8 cellular contexts compared by ENCODE assay signal in genomic region chr1:247639381-247639981, GRCh38. TPM values are rescaled to one million over a fixed set of nuclear protein-coding genes. Genes with fewer than 3 reads are reported as not detected.
DNase-seq lines count a peak whose midpoint lies in the region; ATAC-seq and TF ChIP-seq lines count a peak whose summit lies in the region.

No MANE protein-coding gene starts in this region.

- H3K4me1 Mint-ChIP-seq in endothelial cell (ENCODE audit: unreplicated experiment), result no peaks in the 10 kb centered on the region
- H3K4me1 Mint-ChIP-seq in CD4-positive, alpha-beta memory T cell, result peaks cover 0 to 2% (median under 1%) of the 10 kb centered on the region in 4 donors

- no peak overlapping the region for H3K27ac ChIP-seq in right atrium auricular region
- no peak overlapping the region for H3K27ac ChIP-seq in CD4-positive, alpha-beta memory T cell (ENCODE audit: low read depth, low read length)

- DNase-seq in activated T-cell treated with anti-CD3 and anti-CD28 coated beads, Interleukin-2, amount 50 U/mL, for 48 hours, result peak; percentile 48 to 64
- no peak for DNase-seq in right atrium auricular region (ENCODE audit: low spot score)
- peak; percentile 6 for DNase-seq in retinal pigment epithelial cell (ENCODE audit: low read depth)
- DNase-seq in endothelial cell (ENCODE audit: low spot score), result no peak
- DNase-seq in ACHN, result no peak
- DNase-seq in CD4-positive, alpha-beta memory T cell, result no peak

- ATAC-seq in HG03159 (IDR thresholded peaks at IDR 0.05; ENCODE audit: unreplicated experiment) (peak; percentile 58), GM21528 (IDR thresholded peaks at IDR 0.05; ENCODE audit: low FRiP score, unreplicated experiment) (no peak)

- H3K36me3 Mint-ChIP-seq in endothelial cell (ENCODE audit: low read depth, unreplicated experiment), result no peaks in the 10 kb centered on the region
- H3K36me3 Mint-ChIP-seq in CD4-positive, alpha-beta memory T cell, result peaks cover 0 to 3% of the 10 kb centered on the region in 2 donors

- no peaks in the 10 kb centered on the region for H3K27me3 ChIP-seq in right atrium auricular region
- no peaks in the 10 kb centered on the region for H3K27me3 ChIP-seq in CD4-positive, alpha-beta memory T cell (ENCODE audit: insufficient read depth, low read length)

- no peaks in the 10 kb centered on the region for H3K36me3 ChIP-seq in right atrium auricular region
- no peaks in the 10 kb centered on the region for H3K36me3 ChIP-seq in CD4-positive, alpha-beta memory T cell (ENCODE audit: insufficient read depth, low read length)

- H3K9me3 Mint-ChIP-seq in endothelial cell (ENCODE audit: unreplicated experiment), result peaks cover 6% of the 10 kb centered on the region
- H3K9me3 Mint-ChIP-seq in CD4-positive, alpha-beta memory T cell, result peaks cover 0 to 12% (median 3%) of the 10 kb centered on the region in 8 donors

- peaks cover 5% of the 10 kb centered on the region for H3K27me3 Mint-ChIP-seq in endothelial cell (ENCODE audit: unreplicated experiment)
- H3K27me3 Mint-ChIP-seq in CD4-positive, alpha-beta memory T cell, result peaks cover 21 to 25% of the 10 kb centered on the region in 2 donors

- in situ Hi-C loops in ACHN (cut with HindIII; ENCODE audit: low pct_ligation_motif_present, low pct_unique_long_range_greater_than_20kb, low sequenced_read_pairs), result no loop called here

- H3K4me3 ChIP-seq in right atrium auricular region (peak overlapping the region; percentile 0 to 40), retinal pigment epithelial cell (ENCODE audit: low read length) (peak overlapping the region; percentile 12)
- H3K4me3 ChIP-seq in CD4-positive, alpha-beta memory T cell (ENCODE audit: low read length in 2 of 2), result no peak overlapping the region

- H3K27ac Mint-ChIP-seq in endothelial cell (ENCODE audit: unreplicated experiment), result no peak overlapping the region
- no peak overlapping the region for H3K27ac Mint-ChIP-seq in CD4-positive, alpha-beta memory T cell

- intact Hi-C loops in CD4-positive, alpha-beta memory T cell (cut with micrococcal nuclease), result no loop called here

- H3K4me1 ChIP-seq in right atrium auricular region, result no peaks in the 10 kb centered on the region
- H3K4me1 ChIP-seq in CD4-positive, alpha-beta memory T cell (ENCODE audit: insufficient read depth, low read length), result no peaks in the 10 kb centered on the region

- POLR2A ChIA-PET in CD4-positive, alpha-beta memory T cell (lab: Charles Lee; ENCODE audit: partially characterized antibody), result no interaction called here

- H3K4me3 Mint-ChIP-seq in endothelial cell (ENCODE audit: unreplicated experiment), result no peak overlapping the region
- H3K4me3 Mint-ChIP-seq in CD4-positive, alpha-beta memory T cell, result no peak overlapping the region

- no peaks in the 10 kb centered on the region for H3K9me3 ChIP-seq in right atrium auricular region
- H3K9me3 ChIP-seq in CD4-positive, alpha-beta memory T cell (ENCODE audit: control insufficient read depth in 1 of 2, low read length in 2 of 2), result no peaks in the 10 kb centered on the region

- CTCF ChIA-PET in CD4-positive, alpha-beta memory T cell (lab: Charles Lee; ENCODE audit: partially characterized antibody), result no interaction called here

- TF ChIP-seq CTCF in right atrium auricular region (IDR thresholded peaks at IDR 0.05), result no peak
- TF ChIP-seq CTCF in retinal pigment epithelial cell (conservative IDR thresholded peaks at IDR 0.05; ENCODE audit: low read depth, low read length), result no peak
- no peak for TF ChIP-seq CTCF in endothelial cell (IDR thresholded peaks at IDR 0.05; ENCODE audit: unreplicated experiment)

RNA-seq across cellular contexts. Expression of gene OR2G3, which starts 34.1 kb away (rescaled TPM):
- total RNA-seq in right atrium auricular region, result not detected
- total RNA-seq in endothelial cell (ENCODE audit: unreplicated experiment), result not detected
- total RNA-seq in CD4-positive, alpha-beta memory T cell, result not detected
- polyA plus RNA-seq in CD4-positive, alpha-beta memory T cell, result not detected

RNA-seq across cellular contexts. Expression of gene OR13G1, which starts 40.1 kb away (rescaled TPM):
- total RNA-seq in right atrium auricular region, result not detected
- total RNA-seq in endothelial cell (ENCODE audit: unreplicated experiment), result not detected
- total RNA-seq in CD4-positive, alpha-beta memory T cell, result not detected
- polyA plus RNA-seq in CD4-positive, alpha-beta memory T cell, result not detected

RNA-seq across cellular contexts. Expression of gene OR2G2, which starts 51.3 kb away (rescaled TPM):
- total RNA-seq in right atrium auricular region (not detected), endothelial cell (ENCODE audit: unreplicated experiment) (not detected)
- total RNA-seq in CD4-positive, alpha-beta memory T cell, result not detected
- polyA plus RNA-seq in CD4-positive, alpha-beta memory T cell, result not detected

Comparison
In these comparisons a context has a peak if more than half of its experiments do, and no peak if none do; other contexts are left out.
1. DNase-seq: peak in activated T-cell treated with anti-CD3 and anti-CD28 coated beads, Interleukin-2, amount 50 U/mL, for 48 hours (2 of 2) and retinal pigment epithelial cell (single experiment); none in right atrium auricular region (single experiment), endothelial cell (single experiment), ACHN (single experiment) and CD4-positive, alpha-beta memory T cell (0 of 5).
2. H3K4me3 ChIP-seq: peak in right atrium auricular region (2 of 2) and retinal pigment epithelial cell (single experiment); none in CD4-positive, alpha-beta memory T cell (0 of 2).